Comparison of ENCODE assay signal across 1 cellular context in the genomic region with DNA sequence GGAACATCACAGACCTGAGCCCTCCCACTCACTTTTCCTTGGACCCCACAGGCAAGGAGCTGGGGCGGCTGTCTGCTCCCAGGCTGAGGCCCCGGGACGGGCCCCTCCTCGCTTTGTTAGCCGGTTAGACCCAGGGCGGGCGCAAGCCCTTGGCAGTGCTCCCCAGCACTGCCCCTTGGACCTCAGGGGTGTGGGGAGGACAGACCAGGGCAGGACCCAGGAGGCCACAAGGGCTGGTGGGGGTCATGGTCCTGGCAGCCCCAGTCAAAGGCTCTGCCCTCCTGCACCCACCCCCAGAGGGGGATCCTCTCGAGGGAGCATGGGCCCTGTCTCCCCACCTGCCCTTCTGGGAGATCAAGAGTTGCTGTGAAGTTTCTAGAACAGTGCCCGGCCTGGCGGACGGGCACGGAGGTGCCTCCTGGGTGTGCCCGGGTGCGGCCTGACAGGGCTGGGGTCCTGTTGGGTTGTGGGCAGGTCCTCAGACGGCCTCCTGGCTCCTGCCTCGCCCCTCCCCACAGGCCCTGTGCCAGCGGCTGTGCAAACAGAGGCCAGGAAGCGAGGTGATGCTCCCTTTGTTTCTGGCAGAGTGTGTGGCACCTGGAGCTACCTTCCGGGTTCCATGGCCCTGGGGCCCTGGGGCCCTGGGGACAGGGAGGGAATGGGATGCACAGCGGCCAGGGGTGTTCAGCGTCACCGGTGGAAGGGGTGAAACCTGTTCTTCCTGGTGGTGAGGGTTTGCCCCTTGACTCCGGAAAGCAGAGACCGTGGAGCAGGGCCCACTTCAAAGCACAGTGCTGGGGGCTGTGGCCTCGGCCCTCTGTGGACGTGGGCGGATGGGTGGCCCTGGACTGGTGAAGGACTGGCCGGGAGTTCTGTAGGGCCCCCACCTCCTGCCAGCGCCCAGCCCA.
TF ChIP-seq lines count a peak whose summit lies in the region.

No MANE protein-coding gene starts in this region.

TF ChIP-seq in HepG2, 621 proteins besides CTCF, POLR2A, EP300 and RAD21 (continued from another document and continues in another):
- TF ChIP-seq SMAD1 (CRISPR knock-in tag; IDR thresholded peaks at IDR 0.05; ENCODE audit: borderline replicate concordance, low read depth) (no peak; the same call in 1 of the 2 replicates), AHR (CRISPR knock-in tag; IDR thresholded peaks at IDR 0.05) (no peak), KAT7 (CRISPR knock-in tag; IDR thresholded peaks at IDR 0.05; ENCODE audit: borderline replicate concordance) (peak; percentile 17; the same call in 1 of the 2 replicates), NR2C2 (CRISPR knock-in tag; IDR thresholded peaks at IDR 0.05; ENCODE audit: borderline replicate concordance) (no peak), ZNF260 (CRISPR knock-in tag; IDR thresholded peaks at IDR 0.05; ENCODE audit: borderline replicate concordance, low read depth) (no peak), REXO4 (CRISPR knock-in tag; IDR thresholded peaks at IDR 0.05; ENCODE audit: borderline replicate concordance) (no peak), ZNF550 (CRISPR knock-in tag; IDR thresholded peaks at IDR 0.05; ENCODE audit: borderline replicate concordance) (no peak), ZNF331 (CRISPR knock-in tag; IDR thresholded peaks at IDR 0.05) (no peak; the same call in none of the 2 replicates), ZNF264 (CRISPR knock-in tag; IDR thresholded peaks at IDR 0.05) (0 out of 2 replicates have a peak, but pooled peaks have one; percentile 7), ZNF33B (CRISPR knock-in tag; IDR thresholded peaks at IDR 0.05) (peak; percentile 70; the same call in 1 of the 2 replicates), ZNF225 (CRISPR knock-in tag; IDR thresholded peaks at IDR 0.05) (no peak), AGO1 (IDR thresholded peaks at IDR 0.05; ENCODE audit: low read depth, low read length, poor library complexity, severe bottlenecking) (peak; percentile 98), ZNF441 (CRISPR knock-in tag; IDR thresholded peaks at IDR 0.05; ENCODE audit: borderline replicate concordance) (no peak), ZNF558 (CRISPR knock-in tag; IDR thresholded peaks at IDR 0.05; ENCODE audit: borderline replicate concordance) (peak; percentile 74; the same call in 1 of the 2 replicates), GZF1 (CRISPR knock-in tag; IDR thresholded peaks at IDR 0.05) (no peak), MXI1 (IDR thresholded peaks at IDR 0.05; ENCODE audit: borderline replicate concordance, low read depth, low read length) (no peak), GABPA (IDR thresholded peaks at IDR 0.05; ENCODE audit: low read depth, low read length) (no peak), GABPA (CRISPR knock-in tag; IDR thresholded peaks at IDR 0.05; ENCODE audit: low read depth) (peak; percentile 19; the same call in 1 of the 2 replicates), ZNF788 (CRISPR knock-in tag; IDR thresholded peaks at IDR 0.05; ENCODE audit: borderline replicate concordance) (no peak; the same call in 1 of the 2 replicates), TBP (CRISPR knock-in tag; IDR thresholded peaks at IDR 0.05) (no peak), RFXAP (CRISPR knock-in tag; IDR thresholded peaks at IDR 0.05; ENCODE audit: borderline replicate concordance) (no peak), KDM4B (CRISPR knock-in tag; IDR thresholded peaks at IDR 0.05) (no peak), ZSCAN9 (CRISPR knock-in tag; IDR thresholded peaks at IDR 0.05; ENCODE audit: borderline replicate concordance) (peak; percentile 44), ZNF556 (CRISPR knock-in tag; IDR thresholded peaks at IDR 0.05; ENCODE audit: borderline replicate concordance) (no peak), ZBTB3 (CRISPR knock-in tag; IDR thresholded peaks at IDR 0.05; ENCODE audit: borderline replicate concordance, low read depth) (no peak)
- TF ChIP-seq, protein P1, sequence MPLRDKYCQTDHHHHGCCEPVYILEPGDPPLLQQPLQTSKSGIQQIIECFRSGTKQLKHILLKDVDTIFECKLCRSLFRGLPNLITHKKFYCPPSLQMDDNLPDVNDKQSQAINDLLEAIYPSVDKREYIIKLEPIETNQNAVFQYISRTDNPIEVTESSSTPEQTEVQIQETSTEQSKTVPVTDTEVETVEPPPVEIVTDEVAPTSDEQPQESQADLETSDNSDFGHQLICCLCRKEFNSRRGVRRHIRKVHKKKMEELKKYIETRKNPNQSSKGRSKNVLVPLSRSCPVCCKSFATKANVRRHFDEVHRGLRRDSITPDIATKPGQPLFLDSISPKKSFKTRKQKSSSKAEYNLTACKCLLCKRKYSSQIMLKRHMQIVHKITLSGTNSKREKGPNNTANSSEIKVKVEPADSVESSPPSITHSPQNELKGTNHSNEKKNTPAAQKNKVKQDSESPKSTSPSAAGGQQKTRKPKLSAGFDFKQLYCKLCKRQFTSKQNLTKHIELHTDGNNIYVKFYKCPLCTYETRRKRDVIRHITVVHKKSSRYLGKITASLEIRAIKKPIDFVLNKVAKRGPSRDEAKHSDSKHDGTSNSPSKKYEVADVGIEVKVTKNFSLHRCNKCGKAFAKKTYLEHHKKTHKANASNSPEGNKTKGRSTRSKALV (CRISPR knock-in tag; IDR thresholded peaks at IDR 0.05) = no peak
- TF ChIP-seq, protein P2, sequence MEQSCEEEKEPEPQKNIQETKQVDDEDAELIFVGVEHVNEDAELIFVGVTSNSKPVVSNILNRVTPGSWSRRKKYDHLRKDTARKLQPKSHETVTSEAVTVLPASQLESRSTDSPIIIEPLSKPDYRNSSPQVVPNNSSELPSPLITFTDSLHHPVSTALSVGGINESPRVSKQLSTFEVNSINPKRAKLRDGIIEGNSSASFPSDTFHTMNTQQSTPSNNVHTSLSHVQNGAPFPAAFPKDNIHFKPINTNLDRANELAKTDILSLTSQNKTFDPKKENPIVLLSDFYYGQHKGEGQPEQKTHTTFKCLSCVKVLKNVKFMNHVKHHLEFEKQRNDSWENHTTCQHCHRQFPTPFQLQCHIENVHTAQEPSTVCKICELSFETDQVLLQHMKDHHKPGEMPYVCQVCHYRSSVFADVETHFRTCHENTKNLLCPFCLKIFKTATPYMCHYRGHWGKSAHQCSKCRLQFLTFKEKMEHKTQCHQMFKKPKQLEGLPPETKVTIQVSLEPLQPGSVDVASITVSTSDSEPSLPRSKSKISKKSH (CRISPR knock-in tag; IDR thresholded peaks at IDR 0.05; ENCODE audit: borderline replicate concordance) = peak; percentile 66; the same call in 1 of the 2 replicates
- TF ChIP-seq, protein P3, sequence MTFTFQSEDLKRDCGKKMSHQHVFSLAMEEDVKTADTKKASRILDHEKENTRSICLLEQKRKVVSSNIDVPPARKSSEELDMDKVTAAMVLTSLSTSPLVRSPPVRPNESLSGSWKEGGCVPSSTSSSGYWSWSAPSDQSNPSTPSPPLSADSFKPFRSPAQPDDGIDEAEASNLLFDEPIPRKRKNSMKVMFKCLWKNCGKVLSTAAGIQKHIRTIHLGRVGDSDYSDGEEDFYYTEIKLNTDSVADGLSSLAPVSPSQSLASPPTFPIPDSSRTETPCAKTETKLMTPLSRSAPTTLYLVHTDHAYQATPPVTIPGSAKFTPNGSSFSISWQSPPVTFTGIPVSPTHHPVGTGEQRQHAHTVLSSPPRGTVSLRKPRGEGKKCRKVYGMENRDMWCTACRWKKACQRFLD (CRISPR knock-in tag; IDR thresholded peaks at IDR 0.05; ENCODE audit: borderline replicate concordance) = no peak
- TF ChIP-seq, protein P4, sequence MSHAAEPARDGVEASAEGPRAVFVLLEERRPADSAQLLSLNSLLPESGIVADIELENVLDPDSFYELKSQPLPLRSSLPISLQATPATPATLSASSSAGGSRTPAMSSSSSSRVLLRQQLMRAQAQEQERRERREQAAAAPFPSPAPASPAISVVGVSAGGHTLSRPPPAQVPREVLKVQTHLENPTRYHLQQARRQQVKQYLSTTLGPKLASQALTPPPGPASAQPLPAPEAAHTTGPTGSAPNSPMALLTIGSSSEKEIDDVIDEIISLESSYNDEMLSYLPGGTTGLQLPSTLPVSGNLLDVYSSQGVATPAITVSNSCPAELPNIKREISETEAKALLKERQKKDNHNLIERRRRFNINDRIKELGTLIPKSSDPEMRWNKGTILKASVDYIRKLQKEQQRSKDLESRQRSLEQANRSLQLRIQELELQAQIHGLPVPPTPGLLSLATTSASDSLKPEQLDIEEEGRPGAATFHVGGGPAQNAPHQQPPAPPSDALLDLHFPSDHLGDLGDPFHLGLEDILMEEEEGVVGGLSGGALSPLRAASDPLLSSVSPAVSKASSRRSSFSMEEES (CRISPR knock-in tag; IDR thresholded peaks at IDR 0.05) = no peak; the same call in 1 of the 2 replicates
- TF ChIP-seq, protein P5, sequence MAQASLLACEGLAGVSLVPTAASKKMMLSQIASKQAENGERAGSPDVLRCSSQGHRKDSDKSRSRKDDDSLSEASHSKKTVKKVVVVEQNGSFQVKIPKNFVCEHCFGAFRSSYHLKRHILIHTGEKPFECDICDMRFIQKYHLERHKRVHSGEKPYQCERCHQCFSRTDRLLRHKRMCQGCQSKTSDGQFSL (CRISPR knock-in tag; IDR thresholded peaks at IDR 0.05) = no peak
- TF ChIP-seq, protein P6, sequence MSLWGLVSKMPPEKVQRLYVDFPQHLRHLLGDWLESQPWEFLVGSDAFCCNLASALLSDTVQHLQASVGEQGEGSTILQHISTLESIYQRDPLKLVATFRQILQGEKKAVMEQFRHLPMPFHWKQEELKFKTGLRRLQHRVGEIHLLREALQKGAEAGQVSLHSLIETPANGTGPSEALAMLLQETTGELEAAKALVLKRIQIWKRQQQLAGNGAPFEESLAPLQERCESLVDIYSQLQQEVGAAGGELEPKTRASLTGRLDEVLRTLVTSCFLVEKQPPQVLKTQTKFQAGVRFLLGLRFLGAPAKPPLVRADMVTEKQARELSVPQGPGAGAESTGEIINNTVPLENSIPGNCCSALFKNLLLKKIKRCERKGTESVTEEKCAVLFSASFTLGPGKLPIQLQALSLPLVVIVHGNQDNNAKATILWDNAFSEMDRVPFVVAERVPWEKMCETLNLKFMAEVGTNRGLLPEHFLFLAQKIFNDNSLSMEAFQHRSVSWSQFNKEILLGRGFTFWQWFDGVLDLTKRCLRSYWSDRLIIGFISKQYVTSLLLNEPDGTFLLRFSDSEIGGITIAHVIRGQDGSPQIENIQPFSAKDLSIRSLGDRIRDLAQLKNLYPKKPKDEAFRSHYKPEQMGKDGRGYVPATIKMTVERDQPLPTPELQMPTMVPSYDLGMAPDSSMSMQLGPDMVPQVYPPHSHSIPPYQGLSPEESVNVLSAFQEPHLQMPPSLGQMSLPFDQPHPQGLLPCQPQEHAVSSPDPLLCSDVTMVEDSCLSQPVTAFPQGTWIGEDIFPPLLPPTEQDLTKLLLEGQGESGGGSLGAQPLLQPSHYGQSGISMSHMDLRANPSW (CRISPR knock-in tag; IDR thresholded peaks at IDR 0.05; ENCODE audit: borderline replicate concordance) = no peak; the same call in 1 of the 2 replicates
- TF ChIP-seq, protein P7, sequence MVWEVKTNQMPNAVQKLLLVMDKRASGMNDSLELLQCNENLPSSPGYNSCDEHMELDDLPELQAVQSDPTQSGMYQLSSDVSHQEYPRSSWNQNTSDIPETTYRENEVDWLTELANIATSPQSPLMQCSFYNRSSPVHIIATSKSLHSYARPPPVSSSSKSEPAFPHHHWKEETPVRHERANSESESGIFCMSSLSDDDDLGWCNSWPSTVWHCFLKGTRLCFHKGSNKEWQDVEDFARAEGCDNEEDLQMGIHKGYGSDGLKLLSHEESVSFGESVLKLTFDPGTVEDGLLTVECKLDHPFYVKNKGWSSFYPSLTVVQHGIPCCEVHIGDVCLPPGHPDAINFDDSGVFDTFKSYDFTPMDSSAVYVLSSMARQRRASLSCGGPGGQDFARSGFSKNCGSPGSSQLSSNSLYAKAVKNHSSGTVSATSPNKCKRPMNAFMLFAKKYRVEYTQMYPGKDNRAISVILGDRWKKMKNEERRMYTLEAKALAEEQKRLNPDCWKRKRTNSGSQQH (CRISPR knock-in tag; IDR thresholded peaks at IDR 0.05; ENCODE audit: low read depth) = no peak
- TF ChIP-seq, protein P8, sequence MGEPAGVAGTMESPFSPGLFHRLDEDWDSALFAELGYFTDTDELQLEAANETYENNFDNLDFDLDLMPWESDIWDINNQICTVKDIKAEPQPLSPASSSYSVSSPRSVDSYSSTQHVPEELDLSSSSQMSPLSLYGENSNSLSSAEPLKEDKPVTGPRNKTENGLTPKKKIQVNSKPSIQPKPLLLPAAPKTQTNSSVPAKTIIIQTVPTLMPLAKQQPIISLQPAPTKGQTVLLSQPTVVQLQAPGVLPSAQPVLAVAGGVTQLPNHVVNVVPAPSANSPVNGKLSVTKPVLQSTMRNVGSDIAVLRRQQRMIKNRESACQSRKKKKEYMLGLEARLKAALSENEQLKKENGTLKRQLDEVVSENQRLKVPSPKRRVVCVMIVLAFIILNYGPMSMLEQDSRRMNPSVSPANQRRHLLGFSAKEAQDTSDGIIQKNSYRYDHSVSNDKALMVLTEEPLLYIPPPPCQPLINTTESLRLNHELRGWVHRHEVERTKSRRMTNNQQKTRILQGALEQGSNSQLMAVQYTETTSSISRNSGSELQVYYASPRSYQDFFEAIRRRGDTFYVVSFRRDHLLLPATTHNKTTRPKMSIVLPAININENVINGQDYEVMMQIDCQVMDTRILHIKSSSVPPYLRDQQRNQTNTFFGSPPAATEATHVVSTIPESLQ (CRISPR knock-in tag; conservative IDR thresholded peaks at IDR 0.05) = no peak
- TF ChIP-seq, protein P9, sequence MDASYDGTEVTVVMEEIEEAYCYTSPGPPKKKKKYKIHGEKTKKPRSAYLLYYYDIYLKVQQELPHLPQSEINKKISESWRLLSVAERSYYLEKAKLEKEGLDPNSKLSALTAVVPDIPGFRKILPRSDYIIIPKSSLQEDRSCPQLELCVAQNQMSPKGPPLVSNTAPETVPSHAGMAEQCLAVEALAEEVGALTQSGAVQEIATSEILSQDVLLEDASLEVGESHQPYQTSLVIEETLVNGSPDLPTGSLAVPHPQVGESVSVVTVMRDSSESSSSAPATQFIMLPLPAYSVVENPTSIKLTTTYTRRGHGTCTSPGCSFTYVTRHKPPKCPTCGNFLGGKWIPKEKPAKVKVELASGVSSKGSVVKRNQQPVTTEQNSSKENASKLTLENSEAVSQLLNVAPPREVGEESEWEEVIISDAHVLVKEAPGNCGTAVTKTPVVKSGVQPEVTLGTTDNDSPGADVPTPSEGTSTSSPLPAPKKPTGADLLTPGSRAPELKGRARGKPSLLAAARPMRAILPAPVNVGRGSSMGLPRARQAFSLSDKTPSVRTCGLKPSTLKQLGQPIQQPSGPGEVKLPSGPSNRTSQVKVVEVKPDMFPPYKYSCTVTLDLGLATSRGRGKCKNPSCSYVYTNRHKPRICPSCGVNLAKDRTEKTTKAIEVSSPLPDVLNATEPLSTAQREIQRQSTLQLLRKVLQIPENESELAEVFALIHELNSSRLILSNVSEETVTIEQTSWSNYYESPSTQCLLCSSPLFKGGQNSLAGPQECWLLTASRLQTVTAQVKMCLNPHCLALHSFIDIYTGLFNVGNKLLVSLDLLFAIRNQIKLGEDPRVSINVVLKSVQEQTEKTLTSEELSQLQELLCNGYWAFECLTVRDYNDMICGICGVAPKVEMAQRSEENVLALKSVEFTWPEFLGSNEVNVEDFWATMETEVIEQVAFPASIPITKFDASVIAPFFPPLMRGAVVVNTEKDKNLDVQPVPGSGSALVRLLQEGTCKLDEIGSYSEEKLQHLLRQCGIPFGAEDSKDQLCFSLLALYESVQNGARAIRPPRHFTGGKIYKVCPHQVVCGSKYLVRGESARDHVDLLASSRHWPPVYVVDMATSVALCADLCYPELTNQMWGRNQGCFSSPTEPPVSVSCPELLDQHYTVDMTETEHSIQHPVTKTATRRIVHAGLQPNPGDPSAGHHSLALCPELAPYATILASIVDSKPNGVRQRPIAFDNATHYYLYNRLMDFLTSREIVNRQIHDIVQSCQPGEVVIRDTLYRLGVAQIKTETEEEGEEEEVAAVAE (CRISPR knock-in tag; IDR thresholded peaks at IDR 0.05; ENCODE audit: borderline replicate concordance) = peak; percentile 2; the same call in 1 of the 2 replicates
